Comparison of ENCODE assay signal across 32 cellular contexts in the genomic region with DNA sequence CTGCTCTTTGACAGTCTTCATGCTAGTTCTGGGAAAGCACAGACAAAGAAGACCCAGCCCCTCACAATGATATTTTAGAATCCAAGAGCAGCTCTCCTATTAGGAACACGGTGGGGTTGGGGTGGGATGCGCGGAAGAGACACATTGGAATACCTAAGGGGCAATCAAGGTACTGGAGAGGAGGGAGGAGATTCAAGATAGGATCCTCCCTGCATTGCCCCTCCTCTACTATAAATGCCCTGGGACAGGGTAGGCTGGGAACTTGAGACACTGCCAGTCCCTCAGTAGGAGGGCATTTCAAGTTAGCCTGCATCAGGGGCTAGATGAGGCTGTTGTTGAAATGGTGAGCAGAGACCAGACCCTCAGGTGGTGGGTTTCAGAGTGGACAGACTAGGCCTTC. TPM values are rescaled to one million over a fixed set of nuclear protein-coding genes. Genes with fewer than 3 reads are reported as not detected.
"Had no signal": no experiment of that assay in that cellular context is flagged by ENCODE, and none has a peak within 500 bp of the region (broad histone marks: within the 10 kb centered on the region; RNA-seq: fewer than 3 reads in every experiment).

No MANE protein-coding gene starts in this region.

- DNase-seq: stimulated activated CD4-positive, alpha-beta T cell treated with anti-CD3 and anti-CD28 coated beads, Interleukin-2, amount 100 ng/mL, for 48 hours; stimulated activated CD4-positive, alpha-beta T cell treated with anti-CD3 and anti-CD28 coated beads, Interleukin-4, amount 100 ng/mL, for 1 hour; stimulated activated CD4-positive, alpha-beta T cell treated with anti-CD3 and anti-CD28 coated beads, Interleukin-4, amount 100 ng/mL, for 24 hours; stimulated activated CD4-positive, alpha-beta T cell treated with anti-CD3 and anti-CD28 coated beads, Interleukin-4, amount 100 ng/mL, for 4 hours; stimulated activated CD8-positive, alpha-beta memory T cell treated with anti-CD3 and anti-CD28 coated beads, Interleukin-4, amount 100 ng/mL, for 48 hours; stimulated activated naive B cell treated with anti-CD40 and anti-IgM and Interleukin-4, amounts not matched to agents 10 μg/mL and 1 μg/mL and 100 μg/mL, for 72 hours; stimulated activated naive CD4-positive, alpha-beta T cell; stimulated activated naive CD4-positive, alpha-beta T cell treated with Interleukin-2 at 50 U/mL for 16 hours; stimulated activated naive CD8-positive, alpha-beta T cell treated with anti-CD3 and anti-CD28 coated beads, Interleukin-15, amount 100 ng/mL, for 72 hours; stimulated activated naive CD8-positive, alpha-beta T cell treated with anti-CD3 and anti-CD28 coated beads, Interleukin-15, Interleukin-2, amounts not matched to agents 100 U/mL and 50 U/mL, for 24 hours; stomach; substantia nigra; testis; thyroid gland; tibial artery; transverse colon; trophoblast cell; upper lobe of left lung; upper lobe of right lung; uterus had no signal

- H3K27ac ChIP-seq: stomach, suprapubic skin, testis, thoracic aorta, thyroid gland, tibial artery, tibial nerve, transverse colon, upper lobe of left lung, upper lobe of right lung, uterus, vagina had no signal

- H3K9me3 ChIP-seq: stomach, suprapubic skin, testis, thoracic aorta, thyroid gland, tibial nerve, transverse colon, upper lobe of left lung, upper lobe of right lung, uterus, vagina had no signal

- H3K27me3 ChIP-seq: stomach, suprapubic skin, testis, thyroid gland, tibial artery, tibial nerve, transverse colon, upper lobe of left lung, upper lobe of right lung, uterus, vagina had no signal

- H3K4me3 Mint-ChIP-seq: stimulated activated effector memory CD8-positive, alpha-beta T cell treated with anti-CD3 and anti-CD28 coated beads, Interleukin-12 subunit alpha, Interleukin-12 subunit beta, amount 100 ng/mL, for 72 hours; stimulated activated memory B cell treated with anti-CD40 and anti-IgM and Interleukin-4, amounts not matched to agents 10 μg/mL and 1 μg/mL and 100 μg/mL, for 72 hours; stimulated activated naive B cell treated with anti-CD40 and anti-IgM and Interleukin-4, amounts not matched to agents 10 μg/mL and 1 μg/mL and 100 μg/mL, for 72 hours; stimulated activated naive CD8-positive, alpha-beta T cell treated with anti-CD3 and anti-CD28 coated beads, Interleukin-15, amount 100 ng/mL, for 72 hours; stimulated activated naive CD8-positive, alpha-beta T cell treated with anti-CD3 and anti-CD28 coated beads, Interleukin-15, Interleukin-2, amounts not matched to agents 100 ng/mL and 50 ng/mL, for 24 hours; type B pancreatic cell had no signal

- H3K27ac Mint-ChIP-seq: stimulated activated effector memory CD8-positive, alpha-beta T cell treated with anti-CD3 and anti-CD28 coated beads, Interleukin-12 subunit alpha, Interleukin-12 subunit beta, amount 100 ng/mL, for 72 hours; stimulated activated memory B cell treated with anti-CD40 and anti-IgM and Interleukin-4, amounts not matched to agents 10 μg/mL and 1 μg/mL and 100 μg/mL, for 72 hours; stimulated activated naive B cell treated with anti-CD40 and anti-IgM and Interleukin-4, amounts not matched to agents 10 μg/mL and 1 μg/mL and 100 μg/mL, for 72 hours; stimulated activated naive CD8-positive, alpha-beta T cell treated with anti-CD3 and anti-CD28 coated beads, Interleukin-15, Interleukin-2, amounts not matched to agents 100 ng/mL and 50 ng/mL, for 24 hours; type B pancreatic cell had no signal

- ATAC-seq: stimulated activated effector memory CD8-positive, alpha-beta T cell treated with anti-CD3 and anti-CD28 coated beads, Interleukin-12 subunit alpha, Interleukin-12 subunit beta, amount 100 ng/mL, for 72 hours; stimulated activated memory B cell treated with anti-CD40 and anti-IgM and Interleukin-4, amounts not matched to agents 10 μg/mL and 1 μg/mL and 100 μg/mL, for 72 hours; stimulated activated naive B cell treated with anti-CD40 and anti-IgM and Interleukin-4, amounts not matched to agents 10 μg/mL and 1 μg/mL and 100 μg/mL, for 72 hours; stimulated activated naive CD8-positive, alpha-beta T cell treated with anti-CD3 and anti-CD28 coated beads, Interleukin-15, amount 100 ng/mL, for 72 hours; stimulated activated naive CD8-positive, alpha-beta T cell treated with anti-CD3 and anti-CD28 coated beads, Interleukin-15, Interleukin-2, amounts not matched to agents 100 U/mL and 50 U/mL, for 24 hours; upper lobe of right lung had no signal

- H3K9me3 Mint-ChIP-seq: stimulated activated effector memory CD8-positive, alpha-beta T cell treated with anti-CD3 and anti-CD28 coated beads, Interleukin-12 subunit alpha, Interleukin-12 subunit beta, amount 100 ng/mL, for 72 hours; stimulated activated memory B cell treated with anti-CD40 and anti-IgM and Interleukin-4, amounts not matched to agents 10 μg/mL and 1 μg/mL and 100 μg/mL, for 72 hours; stimulated activated naive CD8-positive, alpha-beta T cell treated with anti-CD3 and anti-CD28 coated beads, Interleukin-15, amount 100 ng/mL, for 72 hours; stimulated activated naive CD8-positive, alpha-beta T cell treated with anti-CD3 and anti-CD28 coated beads, Interleukin-15, Interleukin-2, amounts not matched to agents 100 ng/mL and 50 ng/mL, for 24 hours had no signal

- H3K4me1 ChIP-seq: stomach, suprapubic skin, testis, thyroid gland, tibial artery, tibial nerve, transverse colon, upper lobe of left lung, upper lobe of right lung, uterus, vagina had no signal

- H3K36me3 Mint-ChIP-seq: stimulated activated effector memory CD8-positive, alpha-beta T cell treated with anti-CD3 and anti-CD28 coated beads, Interleukin-12 subunit alpha, Interleukin-12 subunit beta, amount 100 ng/mL, for 72 hours; stimulated activated memory B cell treated with anti-CD40 and anti-IgM and Interleukin-4, amounts not matched to agents 10 μg/mL and 1 μg/mL and 100 μg/mL, for 72 hours; stimulated activated naive B cell treated with anti-CD40 and anti-IgM and Interleukin-4, amounts not matched to agents 10 μg/mL and 1 μg/mL and 100 μg/mL, for 72 hours; type B pancreatic cell had no signal

- H3K36me3 ChIP-seq: stomach, suprapubic skin, thoracic aorta, thyroid gland, tibial artery, tibial nerve, transverse colon, upper lobe of left lung, upper lobe of right lung, uterus, vagina had no signal

- H3K4me1 Mint-ChIP-seq: stimulated activated effector memory CD8-positive, alpha-beta T cell treated with anti-CD3 and anti-CD28 coated beads, Interleukin-12 subunit alpha, Interleukin-12 subunit beta, amount 100 ng/mL, for 72 hours; stimulated activated memory B cell treated with anti-CD40 and anti-IgM and Interleukin-4, amounts not matched to agents 10 μg/mL and 1 μg/mL and 100 μg/mL, for 72 hours; stimulated activated naive B cell treated with anti-CD40 and anti-IgM and Interleukin-4, amounts not matched to agents 10 μg/mL and 1 μg/mL and 100 μg/mL, for 72 hours; stimulated activated naive CD8-positive, alpha-beta T cell treated with anti-CD3 and anti-CD28 coated beads, Interleukin-15, amount 100 ng/mL, for 72 hours had no signal

- H3K4me3 ChIP-seq: stomach, suprapubic skin, testis, thoracic aorta, thyroid gland, tibial artery, tibial nerve, transverse colon, upper lobe of left lung, upper lobe of right lung, uterus, vagina had no signal

- FAIRE-seq: urothelium cell line had no signal

RNA-seq across cellular contexts. Expression of a gene that starts 5.1 kb away (rescaled TPM):
- total RNA-seq: stomach, suprapubic skin, thoracic aorta, tibial nerve, upper lobe of left lung, upper lobe of right lung, ureter, urinary bladder, uterus, vagina had no signal
- polyA plus RNA-seq: urinary bladder had no signal

RNA-seq across cellular contexts. Expression of a gene that starts 49.0 kb away (rescaled TPM):
- total RNA-seq: subcutaneous adipose tissue, suprapubic skin, thoracic aorta, tibial nerve, upper lobe of right lung, ureter, vagina had no signal
